24 cellular contexts compared by ENCODE assay signal in the genomic region with DNA sequence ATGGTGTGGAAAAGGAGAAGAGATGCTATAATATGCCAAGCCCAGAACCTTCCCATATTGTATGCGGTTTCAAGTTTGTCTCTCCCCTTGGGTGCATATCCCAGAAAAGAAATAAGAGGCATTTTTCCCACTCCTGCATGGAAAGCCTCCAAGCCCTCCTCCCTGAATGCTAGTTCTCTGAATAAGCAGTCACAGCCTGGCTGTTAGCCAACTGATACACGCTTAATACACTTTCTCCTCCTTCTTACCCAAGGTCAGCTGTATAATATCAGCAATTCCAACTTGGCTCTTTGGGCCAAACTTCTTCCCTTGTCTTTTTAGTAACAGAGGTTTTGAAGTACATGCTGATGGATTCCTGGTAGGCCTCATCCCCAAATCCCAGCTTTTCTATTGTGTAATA.
DNase-seq lines count a peak whose midpoint lies in the region; ATAC-seq, FAIRE-seq and TF ChIP-seq lines count a peak whose summit lies in the region.
"Had no signal": no experiment of that assay in that cellular context is flagged by ENCODE, and none has a peak within 500 bp of the region (broad histone marks: within the 10 kb centered on the region; RNA-seq: fewer than 3 reads in every experiment).

No MANE protein-coding gene starts in this region.

- no peaks in the 10 kb centered on the region for H3K27me3 Mint-ChIP-seq in astrocyte (ENCODE audit: low read depth, unreplicated experiment)
- no peaks in the 10 kb centered on the region for H3K27me3 Mint-ChIP-seq in neural progenitor cell (ENCODE audit: insufficient read depth, low read depth)
- no peaks in the 10 kb centered on the region for H3K27me3 Mint-ChIP-seq in endodermal cell (ENCODE audit: insufficient read depth)
- H3K27me3 Mint-ChIP-seq: CD4-positive, alpha-beta T cell had no signal

- no peaks in the 10 kb centered on the region for H3K36me3 Mint-ChIP-seq in astrocyte (ENCODE audit: low read depth, unreplicated experiment)
- no peaks in the 10 kb centered on the region for H3K36me3 Mint-ChIP-seq in neural progenitor cell
- no peaks in the 10 kb centered on the region for H3K36me3 Mint-ChIP-seq in endodermal cell (ENCODE audit: low read depth)

- H3K4me3 ChIP-seq in astrocyte (ENCODE audit: insufficient read depth, low read depth, low read length) (no peak overlapping the region), fibroblast of pulmonary artery (replicated peaks; ENCODE audit: low read depth, low read length) (no peak overlapping the region), osteoblast (ENCODE audit: insufficient read depth, low read length) (no peak overlapping the region), MM.1S (ENCODE audit: low read length) (no peak overlapping the region), neural progenitor cell (no peak overlapping the region), endodermal cell (ENCODE audit: low read length) (no peak overlapping the region)
- H3K4me3 ChIP-seq: BLaER1 treated with 17β-estradiol and CSF1 and Interleukin-3, amounts not matched to agents 10 nM and 100 nM; GM23338; SJCRH30 had no signal

- ATAC-seq in GM21360 (IDR thresholded peaks at IDR 0.05; ENCODE audit: unreplicated experiment) = no peak
- ATAC-seq: GM23338, Right ventricle myocardium inferior, SK-N-SH treated with all-trans-retinoic acid at 6 μM for 48 hours had no signal

- 94 to 100% methylated on average over 1 to 2 of the region's 2 CpGs for WGBS in endodermal cell (ENCODE audit: insufficient coverage in 1 of 2, insufficient read length in 1 of 2), 2 experiments

- H3K4me3 Mint-ChIP-seq in astrocyte (ENCODE audit: unreplicated experiment) (no peak overlapping the region), neural progenitor cell (no peak overlapping the region), endodermal cell (no peak overlapping the region)
- H3K4me3 Mint-ChIP-seq: CD4-positive, alpha-beta T cell; GM23338 had no signal

- peaks cover 4% of the 10 kb centered on the region for H3K4me1 ChIP-seq in astrocyte (ENCODE audit: insufficient read depth, low read length)
- no peaks in the 10 kb centered on the region for H3K4me1 ChIP-seq in osteoblast (ENCODE audit: insufficient read depth, low read length)
- no peaks in the 10 kb centered on the region for H3K4me1 ChIP-seq in MM.1S (ENCODE audit: low read length)
- no peaks in the 10 kb centered on the region for H3K4me1 ChIP-seq in neural progenitor cell
- H3K4me1 ChIP-seq in endodermal cell (ENCODE audit: control insufficient read depth, insufficient read depth, low read length) = no peaks in the 10 kb centered on the region
- H3K4me1 ChIP-seq: BLaER1 treated with 17β-estradiol and CSF1 and Interleukin-3, amounts not matched to agents 10 nM and 100 nM; SJCRH30 had no signal

- H3K79me2 ChIP-seq in astrocyte (ENCODE audit: insufficient read depth, low read length) (no peaks in the 10 kb centered on the region), osteoblast (ENCODE audit: insufficient read depth, low read length) (no peaks in the 10 kb centered on the region), MM.1S (ENCODE audit: low read length) (no peaks in the 10 kb centered on the region), neural progenitor cell (ENCODE audit: low read depth) (no peaks in the 10 kb centered on the region)

- H3K27me3 ChIP-seq in astrocyte (ENCODE audit: insufficient read depth, low read length) (no peaks in the 10 kb centered on the region), osteoblast (ENCODE audit: insufficient read depth, low read length) (no peaks in the 10 kb centered on the region), MM.1S (replicated peaks; ENCODE audit: insufficient read depth, low read length) (no peaks in the 10 kb centered on the region), neural progenitor cell (no peaks in the 10 kb centered on the region), endodermal cell (ENCODE audit: control insufficient read depth, insufficient read depth, low read length, poor library complexity, severe bottlenecking) (no peaks in the 10 kb centered on the region)
- H3K27me3 ChIP-seq: BLaER1 treated with 17β-estradiol and CSF1 and Interleukin-3, amounts not matched to agents 10 nM and 100 nM; SJCRH30 had no signal

- H3K9me3 ChIP-seq in astrocyte (ENCODE audit: insufficient read depth, low read depth, low read length) (no peaks in the 10 kb centered on the region), osteoblast (ENCODE audit: low read depth, low read length) (peaks cover 1% of the 10 kb centered on the region), MM.1S (replicated peaks; ENCODE audit: insufficient read depth, low read length) (no peaks in the 10 kb centered on the region), neural progenitor cell (ENCODE audit: low read depth) (no peaks in the 10 kb centered on the region), endodermal cell (ENCODE audit: control insufficient read depth, low read length) (no peaks in the 10 kb centered on the region)
- H3K9me3 ChIP-seq: BLaER1 treated with 17β-estradiol and CSF1 and Interleukin-3, amounts not matched to agents 10 nM and 100 nM; SJCRH30 had no signal

- no peaks in the 10 kb centered on the region for H3K9me2 ChIP-seq in MM.1S (replicated peaks; ENCODE audit: insufficient read depth, low read length)

- H3K27ac Mint-ChIP-seq in astrocyte (ENCODE audit: unreplicated experiment) (no peak overlapping the region), neural progenitor cell (no peak overlapping the region), endodermal cell (no peak overlapping the region)
- H3K27ac Mint-ChIP-seq: CD4-positive, alpha-beta T cell; GM23338 had no signal

- H3K9ac ChIP-seq in astrocyte (ENCODE audit: low read length) (no peak overlapping the region), MM.1S (ENCODE audit: low read length) (no peak overlapping the region), neural progenitor cell (no peak overlapping the region), endodermal cell (ENCODE audit: extremely low read depth, low read length, poor library complexity, severe bottlenecking) (no peak overlapping the region)
- H3K9ac ChIP-seq: BLaER1 treated with 17β-estradiol and CSF1 and Interleukin-3, amounts not matched to agents 10 nM and 100 nM had no signal

- FAIRE-seq in astrocyte (lab: Jason Lieb, UNC) = no peak
- FAIRE-seq: G401.6 had no signal

- no peaks in the 10 kb centered on the region for H3F3A ChIP-seq in MM.1S (ENCODE audit: insufficient read depth, low read length)
- no peaks in the 10 kb centered on the region for H3F3A ChIP-seq in neural progenitor cell (ENCODE audit: low read depth)

- TF ChIP-seq CTCF in astrocyte (IDR thresholded peaks at IDR 0.05; ENCODE audit: insufficient read depth, low read depth, low read length) (no peak), fibroblast of pulmonary artery (IDR thresholded peaks at IDR 0.05; ENCODE audit: low read length, missing control alignments) (no peak), osteoblast (IDR thresholded peaks at IDR 0.05; ENCODE audit: extremely low read depth, low read depth, low read length) (no peak), MM.1S (IDR thresholded peaks at IDR 0.05; ENCODE audit: low read length) (no peak), neural progenitor cell (IDR thresholded peaks at IDR 0.05) (no peak), endodermal cell (conservative IDR thresholded peaks at IDR 0.05) (no peak)

- H2AFZ ChIP-seq in astrocyte (ENCODE audit: low read depth, low read length) = no peak overlapping the region
- no peak overlapping the region for H2AFZ ChIP-seq in osteoblast (ENCODE audit: low read length)
- no peak overlapping the region for H2AFZ ChIP-seq in MM.1S (ENCODE audit: low read length)
- H2AFZ ChIP-seq in neural progenitor cell (replicated peaks) = no peak overlapping the region
- H2AFZ ChIP-seq: GM23338 had no signal

- no peak overlapping the region for H3K27ac ChIP-seq in astrocyte (ENCODE audit: low read depth, low read length)
- no peak overlapping the region for H3K27ac ChIP-seq in osteoblast (ENCODE audit: low read depth, low read length)
- H3K27ac ChIP-seq in MM.1S (ENCODE audit: low read length) = no peak overlapping the region
- H3K27ac ChIP-seq in neural progenitor cell = no peak overlapping the region
- no peak overlapping the region for H3K27ac ChIP-seq in endodermal cell (ENCODE audit: low read depth, low read length)
- H3K27ac ChIP-seq: BLaER1 treated with 17β-estradiol and CSF1 and Interleukin-3, amounts not matched to agents 10 nM and 100 nM; SJCRH30 had no signal

- H3K9me3 Mint-ChIP-seq in astrocyte (ENCODE audit: unreplicated experiment) (peaks cover 5% of the 10 kb centered on the region), neural progenitor cell (peaks cover 3% of the 10 kb centered on the region), endodermal cell (peaks cover 4% of the 10 kb centered on the region)
- H3K9me3 Mint-ChIP-seq: GM23338 had no signal

- H3K36me3 ChIP-seq in astrocyte (ENCODE audit: insufficient read depth, low read length) (no peaks in the 10 kb centered on the region), osteoblast (ENCODE audit: insufficient read depth, low read length) (no peaks in the 10 kb centered on the region), MM.1S (replicated peaks; ENCODE audit: insufficient read depth, low read length) (no peaks in the 10 kb centered on the region), neural progenitor cell (no peaks in the 10 kb centered on the region), endodermal cell (ENCODE audit: control insufficient read depth, insufficient read depth, low read length) (no peaks in the 10 kb centered on the region)
- H3K36me3 ChIP-seq: BLaER1 treated with 17β-estradiol and CSF1 and Interleukin-3, amounts not matched to agents 10 nM and 100 nM; SJCRH30 had no signal

- H3K4me2 ChIP-seq in astrocyte (ENCODE audit: low read length) (no peak overlapping the region), osteoblast (ENCODE audit: insufficient read depth, low read length) (no peak overlapping the region), MM.1S (ENCODE audit: low read depth, low read length) (no peak overlapping the region), neural progenitor cell (no peak overlapping the region)
- H3K4me2 ChIP-seq: BLaER1 treated with 17β-estradiol and CSF1 and Interleukin-3, amounts not matched to agents 10 nM and 100 nM; GM23338 had no signal

- H4K20me1 ChIP-seq in astrocyte (ENCODE audit: insufficient read depth, low read length) (no peaks in the 10 kb centered on the region), osteoblast (ENCODE audit: insufficient read depth, low read length) (no peaks in the 10 kb centered on the region), MM.1S (ENCODE audit: insufficient read depth, low read length) (no peaks in the 10 kb centered on the region), neural progenitor cell (ENCODE audit: low read depth) (no peaks in the 10 kb centered on the region)
- H4K20me1 ChIP-seq: BLaER1 treated with 17β-estradiol and CSF1 and Interleukin-3, amounts not matched to agents 10 nM and 100 nM had no signal

- peak; percentile 24 for DNase-seq in HT-29 (ENCODE audit: low spot score)
- DNase-seq in astrocyte (ENCODE audit: low read depth) = peak; percentile 13
- peak; percentile 31 for DNase-seq in fibroblast of pulmonary artery (ENCODE audit: low read depth)
- DNase-seq in osteoblast (ENCODE audit: insufficient read length, low spot score, missing footprints) = peak; percentile 1
- DNase-seq in MM.1S = no peak
- no peak for DNase-seq in neural progenitor cell (ENCODE audit: low spot score)
- no peak for DNase-seq in endodermal cell
- DNase-seq: CD4-positive, alpha-beta T cell; COR-L47; DMS53; HCEC 1CT; KBM-7; NCI-H2029 treated with DMSO at 0.1 percent for 48 hours; NCI-H2171 treated with DMSO at 0.1 percent for 48 hours; NCI-H345; NCI-H510A treated with DMSO at 0.1 percent for 48 hours; NCI-H774; SJCRH30 had no signal

- H3K4me1 Mint-ChIP-seq in astrocyte (ENCODE audit: low read depth, unreplicated experiment) (peaks cover 8% of the 10 kb centered on the region), neural progenitor cell (no peaks in the 10 kb centered on the region), endodermal cell (no peaks in the 10 kb centered on the region)
- H3K4me1 Mint-ChIP-seq: GM23338 had no signal

Comparison
In these comparisons a context has a peak if more than half of its experiments do, and no peak if none do; other contexts are left out.
1. DNase-seq: peak in HT-29 (single experiment), astrocyte (single experiment), fibroblast of pulmonary artery (single experiment) and osteoblast (single experiment); none in MM.1S (single experiment), neural progenitor cell (single experiment) and endodermal cell (single experiment).